ENCODE assay signal across 20 cellular contexts in genomic region chr3:23981955-23982354, GRCh38. TPM values are rescaled to one million over a fixed set of nuclear protein-coding genes. Genes with fewer than 3 reads are reported as not detected.
DNase-seq lines count a peak whose midpoint lies in the region; ATAC-seq and TF ChIP-seq lines count a peak whose summit lies in the region.
"Had no signal": no experiment of that assay in that cellular context is flagged by ENCODE, and none has a peak within 500 bp of the region (broad histone marks: within the 10 kb centered on the region; RNA-seq: fewer than 3 reads in every experiment).

No MANE protein-coding gene starts in this region.

- H2AFZ ChIP-seq in hepatocyte = no peak overlapping the region
- H2AFZ ChIP-seq: neural progenitor cell had no signal

- TF ChIP-seq CTCF in heart left ventricle (IDR thresholded peaks at IDR 0.05) (no peak), right atrium auricular region (IDR thresholded peaks at IDR 0.05) (no peak), body of pancreas (IDR thresholded peaks at IDR 0.05) (no peak), hepatocyte (IDR thresholded peaks at IDR 0.05; ENCODE audit: poor library complexity) (no peak)

- no peaks in the 10 kb centered on the region for H3K9me3 ChIP-seq in heart left ventricle
- no peaks in the 10 kb centered on the region for H3K9me3 ChIP-seq in right atrium auricular region
- H3K9me3 ChIP-seq in body of pancreas = no peaks in the 10 kb centered on the region
- H3K9me3 ChIP-seq in aorta (ENCODE audit: control insufficient read depth, low read length) = no peaks in the 10 kb centered on the region
- no peaks in the 10 kb centered on the region for H3K9me3 ChIP-seq in hepatocyte (ENCODE audit: low read depth)
- H3K9me3 ChIP-seq: suprapubic skin had no signal

- no peaks in the 10 kb centered on the region for H3K9me2 ChIP-seq in hepatocyte (replicated peaks; ENCODE audit: insufficient read depth)

- H4K20me1 ChIP-seq in hepatocyte (ENCODE audit: insufficient read depth, poor library complexity, severe bottlenecking) = no peaks in the 10 kb centered on the region

- no peaks in the 10 kb centered on the region for H3K79me2 ChIP-seq in hepatocyte

- H3K27me3 ChIP-seq in heart left ventricle = no peaks in the 10 kb centered on the region
- no peaks in the 10 kb centered on the region for H3K27me3 ChIP-seq in right atrium auricular region
- no peaks in the 10 kb centered on the region for H3K27me3 ChIP-seq in body of pancreas
- no peaks in the 10 kb centered on the region for H3K27me3 ChIP-seq in aorta (ENCODE audit: control insufficient read depth in 1 of 2, insufficient read depth in 2 of 2, low read length in 1 of 2)
- H3K27me3 ChIP-seq in hepatocyte = no peaks in the 10 kb centered on the region
- H3K27me3 ChIP-seq: neural progenitor cell, suprapubic skin had no signal

- H3K36me3 ChIP-seq in heart left ventricle (peaks cover 0 to 34% (median 15%) of the 10 kb centered on the region in 9 donors), right atrium auricular region (peaks cover 11% of the 10 kb centered on the region), body of pancreas (replicated peaks in 1 of 2; ENCODE audit: insufficient read depth in 1 of 2, low read depth in 2 of 2) (peaks cover 0 to 4% of the 10 kb centered on the region in 2 donors), aorta (ENCODE audit: control insufficient read depth in 1 of 2, insufficient read depth in 2 of 2, low read length in 1 of 2) (no peaks in the 10 kb centered on the region), hepatocyte (replicated peaks; ENCODE audit: insufficient read depth, low read depth) (no peaks in the 10 kb centered on the region)

- no peak for TF ChIP-seq POLR2A in heart left ventricle (IDR thresholded peaks at IDR 0.05)
- no peak for TF ChIP-seq POLR2A in body of pancreas (IDR thresholded peaks at IDR 0.05)
- no peak for TF ChIP-seq POLR2A in GM18505 (IDR thresholded peaks at IDR 0.05; ENCODE audit: borderline replicate concordance, extremely low read depth, insufficient read depth, insufficient read length)

- WGBS in heart left ventricle, 4 donors = 67 to 85% (median 78%) methylated on average over 5 of the region's 5 CpGs
- 89% methylated on average over 5 of the region's 5 CpGs; no CpG with 5 or more reads in 1 of the 2 donors for WGBS in body of pancreas, 2 donors
- 66 to 71% methylated on average over 5 of the region's 5 CpGs for WGBS in aorta, 2 donors
- WGBS in hepatocyte (ENCODE audit: low lambda C conversion rate, missing lambda C conversion rate) = 78% methylated on average over 5 of the region's 5 CpGs

- DNase-seq in heart left ventricle (no peak), right atrium auricular region (ENCODE audit: low spot score) (no peak), body of pancreas (no peak), left kidney (ENCODE audit: low read depth, low spot score) (peak; percentile 36), aorta (no peak), hepatocyte (ENCODE audit: low spot score) (no peak), medulla oblongata (ENCODE audit: extremely low spot score) (no peak)
- DNase-seq: activated CD4-positive, alpha-beta T cell treated with anti-CD3 and anti-CD28 coated beads, Interleukin-2, amount 50 U/mL, for 48 hours; activated naive CD4-positive, alpha-beta T cell; activated T-cell treated with anti-CD3 and anti-CD28 coated beads for 4 hours; DMS79 treated with DMSO at 0.1 percent for 48 hours; effector CD8-positive, alpha-beta T cell; NCI-H1092 treated with DMSO at 0.1 percent for 48 hours; NCI-H2081 treated with DMSO at 0.1 percent for 48 hours; NCI-H510A; stimulated activated CD8-positive, alpha-beta memory T cell treated with anti-CD3 and anti-CD28 coated beads, Interleukin-4, amount 100 ng/mL, for 48 hours had no signal

- H3K4me1 ChIP-seq in heart left ventricle (peaks cover 0 to 31% (median 12%) of the 10 kb centered on the region in 12 donors), right atrium auricular region (peaks cover 0 to 22% of the 10 kb centered on the region in 2 donors), body of pancreas (no peaks in the 10 kb centered on the region), aorta (ENCODE audit: control insufficient read depth in 1 of 2, insufficient read depth in 2 of 2, low read length in 2 of 2) (no peaks in the 10 kb centered on the region), hepatocyte (ENCODE audit: insufficient read depth) (peaks cover 4% of the 10 kb centered on the region)
- H3K4me1 ChIP-seq: neural progenitor cell, suprapubic skin had no signal

- H3K4me3 ChIP-seq in heart left ventricle (no peak overlapping the region), right atrium auricular region (no peak overlapping the region), body of pancreas (no peak overlapping the region), aorta (ENCODE audit: low read length in 2 of 2) (no peak overlapping the region), hepatocyte (no peak overlapping the region)
- H3K4me3 ChIP-seq: neural progenitor cell, suprapubic skin had no signal

- intact Hi-C loops in heart left ventricle (cut with DNase I) (no loop called here), body of pancreas (cut with DNase I) (no loop called here), aorta (cut with DNase I) (loop anchor here in 1 of 2 donors (5.0 to 10.0 kb wide), 2 partner anchors 35 to 57 kb away; partner anchors contain the start of gene NR1D2)

- no peak overlapping the region for H3K4me2 ChIP-seq in hepatocyte
- H3K4me2 ChIP-seq: neural progenitor cell had no signal

- H3K27ac ChIP-seq in heart left ventricle (no peak overlapping the region), right atrium auricular region (no peak overlapping the region), body of pancreas (no peak overlapping the region), aorta (ENCODE audit: low read depth in 1 of 2, low read length in 2 of 2) (no peak overlapping the region), hepatocyte (no peak overlapping the region)
- H3K27ac ChIP-seq: neural progenitor cell, suprapubic skin, VCaP had no signal

- peak in 3 of 4 donors; percentile 51 to 64 (median 52) for ATAC-seq in heart left ventricle
- ATAC-seq in body of pancreas = peak; percentile 24
- peak; percentile 45 for ATAC-seq in aorta (ENCODE audit: low FRiP score)
- no peak for ATAC-seq in GM18505 (IDR thresholded peaks at IDR 0.05; ENCODE audit: unreplicated experiment)

RNA-seq across cellular contexts. Expression of gene NR1D2, which starts 36.9 kb away (rescaled TPM):
- 10 to 100 TPM; 16.2 to 62.1 (median 36.5) TPM for total RNA-seq in heart left ventricle
- 1 to 10 TPM; 5.6 to 7.5 TPM for polyA plus RNA-seq in heart left ventricle
- 10 to 100 TPM; 15.8 to 27.7 TPM for total RNA-seq in right atrium auricular region
- 10 to 100 TPM; 13.0 to 14.5 TPM for total RNA-seq in body of pancreas
- 10 to 100 TPM; 26.9 to 61.1 TPM for total RNA-seq in aorta
- 10 to 100 TPM; 16.3 to 18.4 TPM for polyA plus RNA-seq in aorta
- total RNA-seq in hepatocyte = 16.9 and 18.3 TPM in 2 replicates
- 6.8 and 7.2 TPM in 2 replicates for polyA plus RNA-seq in hepatocyte
